Comparison of ENCODE assay signal across 14 cellular contexts in the genomic region with DNA sequence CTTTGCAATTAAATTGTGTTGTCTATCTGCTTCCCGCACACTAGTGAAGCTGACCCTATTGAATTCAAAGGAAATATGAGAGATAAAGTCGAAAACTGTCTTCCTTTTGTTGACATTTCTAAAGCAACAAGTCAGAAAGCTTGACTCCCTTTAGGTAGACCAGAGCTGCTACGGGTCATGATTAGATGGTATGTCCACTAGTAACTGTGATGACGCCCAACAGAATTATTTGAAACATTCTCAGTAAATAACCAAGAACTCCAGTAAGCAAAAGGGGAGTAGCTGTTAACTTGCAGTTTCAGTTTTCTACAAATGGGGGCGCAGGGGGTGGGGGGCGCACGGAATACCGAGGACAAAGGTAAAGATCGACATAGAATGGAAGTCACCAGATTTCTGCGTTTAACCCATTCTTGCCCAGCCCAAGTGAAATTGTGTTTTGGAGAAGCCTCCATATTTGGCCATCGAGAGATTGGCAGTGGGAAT. TPM values are rescaled to one million over a fixed set of nuclear protein-coding genes. Genes with fewer than 3 reads are reported as not detected.
DNase-seq lines count a peak whose midpoint lies in the region; ATAC-seq, FAIRE-seq and TF ChIP-seq lines count a peak whose summit lies in the region.
"Had no signal": no experiment of that assay in that cellular context is flagged by ENCODE, and none has a peak within 500 bp of the region (broad histone marks: within the 10 kb centered on the region; RNA-seq: fewer than 3 reads in every experiment).

No MANE protein-coding gene starts in this region.

- in situ Hi-C loops in mammary epithelial cell (cut with MboI; ENCODE audit: low sequenced_read_pairs in 2 of 2): no loop called here

- peak overlapping the region; percentile 66 for H3K27ac Mint-ChIP-seq in MCF 10A (ENCODE audit: low read depth, unreplicated experiment)
- no peak overlapping the region for H3K27ac Mint-ChIP-seq in naive thymus-derived CD4-positive, alpha-beta T cell

- peak; percentile 43 for ATAC-seq in left lobe of liver
- ATAC-seq in naive thymus-derived CD4-positive, alpha-beta T cell: no peak

- no peak for TF ChIP-seq CTCF in MCF 10A (IDR thresholded peaks at IDR 0.05; ENCODE audit: unreplicated experiment)
- TF ChIP-seq CTCF in mammary epithelial cell (conservative IDR thresholded peaks at IDR 0.05 in 1 of 2, IDR thresholded peaks at IDR 0.05 in 1 of 2; ENCODE audit: extremely low read depth in 1 of 2, insufficient read depth in 1 of 2, low read depth in 1 of 2, low read length in 2 of 2): no peak
- peak; percentile 46 to 49 (median 46) for TF ChIP-seq CTCF in H1 (IDR thresholded peaks at IDR 0.05; ENCODE audit: control extremely low read depth in 1 of 3, insufficient read depth in 1 of 3, low read depth in 1 of 3, low read length in 3 of 3)
- no peak for TF ChIP-seq CTCF in tibial artery (IDR thresholded peaks at IDR 0.05)

- H2BK20ac ChIP-seq in H1 (ENCODE audit: low read length): no peak overlapping the region

- DNase-seq in MCF 10A (ENCODE audit: unreplicated experiment) (no peak), mammary epithelial cell (no peak), H1 (ENCODE audit: low read depth in 1 of 2, low spot score in 2 of 2) (peak; percentile 19 to 58), left lobe of liver (ENCODE audit: low spot score) (no peak), tibial artery (no peak), NCI-H345 (lab: John Stamatoyannopoulos, UW) (no peak), NCI-H1436 treated with DMSO at 0.1 percent for 48 hours (lab: John Stamatoyannopoulos, UW) (no peak)
- no peak for DNase-seq in naive thymus-derived CD4-positive, alpha-beta T cell
- DNase-seq: activated T-cell treated with anti-CD3 and anti-CD28 coated beads, Interleukin-2, amount 50 U/mL, for 1 hour; DMS 273 treated with DMSO at 0.1 percent for 48 hours; NCI-H2107; WERI-Rb-1 had no signal

- H3K4me3 ChIP-seq in mammary epithelial cell (replicated peaks in 1 of 3; ENCODE audit: insufficient read depth in 1 of 3, low read depth in 2 of 3, low read length in 3 of 3) (no peak overlapping the region), H1 (ENCODE audit: extremely low read depth in 1 of 4, insufficient read depth in 2 of 4, low read depth in 3 of 4, low read length in 4 of 4) (peak overlapping the region in 1 of 4 experiments; percentile 18; a peak in 1 of 8 replicates), tibial artery (peak overlapping the region in 1 of 2 donors; percentile 5)
- H3K4me3 ChIP-seq in naive thymus-derived CD4-positive, alpha-beta T cell (ENCODE audit: low read length): no peak overlapping the region

- intact Hi-C loops in MCF 10A (cut with micrococcal nuclease): no loop called here
- intact Hi-C loops in mammary epithelial cell (cut with micrococcal nuclease): no loop called here
- intact Hi-C loops in tibial artery (cut with DNase I; ENCODE audit: low total_unique reads): loop anchor here (10.0 kb wide), 1 partner anchor 47 kb away; no protein-coding TSS in a partner anchor
- intact Hi-C loops in naive thymus-derived CD4-positive, alpha-beta T cell (cut with micrococcal nuclease): no loop called here

- H3K79me1 ChIP-seq in H1 (ENCODE audit: low read depth, low read length): peaks cover 7% of the 10 kb centered on the region; the same call in 1 of the 2 replicates

- peak; percentile 31 to 50; a peak in 3 of 4 replicates for TF ChIP-seq RAD21 in H1 (IDR thresholded peaks at IDR 0.05 in 1 of 2, conservative IDR thresholded peaks at IDR 0.05 in 1 of 2; ENCODE audit: low read depth in 2 of 2, low read length in 2 of 2)

- H2BK12ac ChIP-seq in H1 (ENCODE audit: low read depth, low read length): no peak overlapping the region

- H3K4me1 ChIP-seq in mammary epithelial cell (ENCODE audit: insufficient read depth, low read length) (peaks cover 15% of the 10 kb centered on the region), H1 (replicated peaks in 1 of 4; ENCODE audit: control insufficient read depth in 3 of 4, insufficient read depth in 4 of 4, low read length in 3 of 4) (peaks cover 4 to 19% (median 10%) of the 10 kb centered on the region in 4 experiments; a peak in 6 of 7 replicates), tibial artery (peaks cover 0 to 100% (median 86%) of the 10 kb centered on the region in 4 donors)
- no peaks in the 10 kb centered on the region for H3K4me1 ChIP-seq in naive thymus-derived CD4-positive, alpha-beta T cell (ENCODE audit: control insufficient read depth in 2 of 2, insufficient read depth in 2 of 2, low read length in 2 of 2)

- no peak overlapping the region for H4K8ac ChIP-seq in H1 (ENCODE audit: extremely low read depth, insufficient read depth, low read length)

- WGBS in mammary epithelial cell (ENCODE audit: low coverage, missing lambda C conversion rate): 96% methylated on average over 6 of the region's 11 CpGs
- 49% methylated on average over 11 of the region's 11 CpGs; no CpG with 5 or more reads in 1 of the 2 experiments for WGBS in H1 (ENCODE audit: extremely low coverage in 1 of 2, insufficient coverage in 1 of 2, insufficient read length in 1 of 2, insufficient replicate concordance in 2 of 2, low coverage in 1 of 2, low lambda C conversion rate in 2 of 2, missing lambda C conversion rate in 1 of 2), 2 experiments

- H3K23ac ChIP-seq in H1 (ENCODE audit: insufficient read length): no peak overlapping the region

- no peak overlapping the region for H3K18ac ChIP-seq in H1 (ENCODE audit: extremely low read depth, low read length)

- no peaks in the 10 kb centered on the region for H3K27me3 Mint-ChIP-seq in MCF 10A (ENCODE audit: insufficient read depth, unreplicated experiment)
- peaks cover 0 to 5% (median 1%) of the 10 kb centered on the region in 5 donors for H3K27me3 Mint-ChIP-seq in naive thymus-derived CD4-positive, alpha-beta T cell

- no peak overlapping the region for H3K14ac ChIP-seq in H1 (ENCODE audit: insufficient read length)

- CTCF ChIA-PET in MCF 10A (lab: Yijun Ruan, JAX) (interaction anchor here (0.6 to 1.3 kb wide), 4 partner anchors 10 to 92 kb away, joined by 3 to 13 read pairs (median 3); no protein-coding TSS in a partner anchor), mammary epithelial cell (lab: Charles Lee; ENCODE audit: low non-redundant PET) (no interaction called here), H1 (lab: Charles Lee; ENCODE audit: partially characterized antibody) (interaction anchor here (0.7 to 1.8 kb wide), 19 partner anchors 8 to 78 kb away, joined by 3 to 11 read pairs (median 4); no protein-coding TSS in a partner anchor)
- CTCF ChIA-PET in naive thymus-derived CD4-positive, alpha-beta T cell (lab: Charles Lee): no interaction called here

- no peak overlapping the region for H2BK15ac ChIP-seq in H1 (ENCODE audit: low read length)

- dilution Hi-C loops in mammary epithelial cell (cut with HindIII; ENCODE audit: low sequenced_read_pairs): no loop called here

- no peak overlapping the region for H3K4me3 Mint-ChIP-seq in MCF 10A (ENCODE audit: unreplicated experiment)
- no peak overlapping the region for H3K4me3 Mint-ChIP-seq in naive thymus-derived CD4-positive, alpha-beta T cell

- no peaks in the 10 kb centered on the region for H4K20me1 ChIP-seq in mammary epithelial cell (ENCODE audit: insufficient read depth, low read length)
- H4K20me1 ChIP-seq in H1 (replicated peaks in 1 of 2; ENCODE audit: control insufficient read depth in 1 of 2, insufficient read depth in 2 of 2, low read length in 2 of 2): no peaks in the 10 kb centered on the region

- H3K27ac ChIP-seq in mammary epithelial cell (ENCODE audit: insufficient read depth, low read depth, low read length) (no peak overlapping the region), H1 (ENCODE audit: low read depth, low read length) (no peak overlapping the region), tibial artery (peak overlapping the region; percentile 64 to 74)
- no peak overlapping the region for H3K27ac ChIP-seq in naive thymus-derived CD4-positive, alpha-beta T cell (ENCODE audit: low read depth, low read length)
- H3K27ac ChIP-seq: 22Rv1, neutrophil, WERI-Rb-1 had no signal

- no TSS peak for BruUV-seq in MCF 10A (replicated peaks; lab: Mats Ljungman, UMichigan)
- BruUV-seq in mammary epithelial cell (replicated peaks; lab: Mats Ljungman, UMichigan): no TSS peak

- H3K9me3 Mint-ChIP-seq in MCF 10A (ENCODE audit: unreplicated experiment): no peaks in the 10 kb centered on the region
- no peaks in the 10 kb centered on the region for H3K9me3 Mint-ChIP-seq in naive thymus-derived CD4-positive, alpha-beta T cell

- no peaks in the 10 kb centered on the region for H3K36me3 ChIP-seq in mammary epithelial cell (ENCODE audit: insufficient read depth, low read length)
- no peaks in the 10 kb centered on the region for H3K36me3 ChIP-seq in H1 (ENCODE audit: control insufficient read depth in 2 of 4, insufficient read depth in 4 of 4, low read length in 3 of 4)
- H3K36me3 ChIP-seq in tibial artery: no peaks in the 10 kb centered on the region
- no peaks in the 10 kb centered on the region for H3K36me3 ChIP-seq in naive thymus-derived CD4-positive, alpha-beta T cell (ENCODE audit: control insufficient read depth in 2 of 3, insufficient read depth in 3 of 3, low read length in 3 of 3)
- H3K36me3 ChIP-seq: neutrophil, WERI-Rb-1 had no signal

- H3K9me3 ChIP-seq in mammary epithelial cell (replicated peaks; ENCODE audit: insufficient read depth, low read length): no peaks in the 10 kb centered on the region
- H3K9me3 ChIP-seq in H1 (ENCODE audit: insufficient read depth in 2 of 2, low read depth in 1 of 2, low read length in 1 of 2): no peaks in the 10 kb centered on the region
- no peaks in the 10 kb centered on the region for H3K9me3 ChIP-seq in tibial artery
- no peaks in the 10 kb centered on the region for H3K9me3 ChIP-seq in naive thymus-derived CD4-positive, alpha-beta T cell (ENCODE audit: control insufficient read depth in 2 of 3, low read length in 3 of 3)
- H3K9me3 ChIP-seq: neutrophil had no signal

- H2AK5ac ChIP-seq in H1 (ENCODE audit: low read depth, low read length): no peak overlapping the region

- H3K4me2 ChIP-seq in mammary epithelial cell (ENCODE audit: insufficient read depth, low read depth, low read length) (no peak overlapping the region), H1 (ENCODE audit: insufficient read depth in 1 of 2, low read depth in 2 of 2, low read length in 2 of 2) (peak overlapping the region; percentile 41 to 61)

- FAIRE-seq in H1 (lab: Jason Lieb, UNC): peak; percentile 55

- no peak overlapping the region for H2BK120ac ChIP-seq in H1 (replicated peaks; ENCODE audit: low read depth, low read length)

- peaks cover 44% of the 10 kb centered on the region for H3K36me3 Mint-ChIP-seq in MCF 10A (ENCODE audit: insufficient read depth, unreplicated experiment)
- H3K36me3 Mint-ChIP-seq in naive thymus-derived CD4-positive, alpha-beta T cell: no peaks in the 10 kb centered on the region

- no peak overlapping the region for H4K91ac ChIP-seq in H1 (replicated peaks; ENCODE audit: insufficient read length, low read length)

- H4K5ac ChIP-seq in H1 (ENCODE audit: insufficient read length, low read depth, low read length): no peak overlapping the region

- POLR2A ChIA-PET in MCF 10A (lab: Yijun Ruan, JAX): interaction anchor here (0.6 to 1.1 kb wide), 5 partner anchors 13 to 383 kb away, joined by 3 to 8 read pairs (median 3); no protein-coding TSS in a partner anchor
- POLR2A ChIA-PET in H1 (lab: Charles Lee; ENCODE audit: partially characterized antibody): interaction anchor here (0.9 to 1.2 kb wide), 4 partner anchors 9 to 45 kb away, joined by 4 read pairs; no protein-coding TSS in a partner anchor
- POLR2A ChIA-PET in naive thymus-derived CD4-positive, alpha-beta T cell (lab: Charles Lee): no interaction called here

- H3K4me1 Mint-ChIP-seq in MCF 10A (ENCODE audit: insufficient read depth, unreplicated experiment): peaks cover 46% of the 10 kb centered on the region
- H3K4me1 Mint-ChIP-seq in naive thymus-derived CD4-positive, alpha-beta T cell: no peaks in the 10 kb centered on the region

- no peak overlapping the region for H3K4ac ChIP-seq in H1 (replicated peaks; ENCODE audit: insufficient read length, low read depth, low read length)

- no peak overlapping the region for H3K9ac ChIP-seq in mammary epithelial cell (ENCODE audit: insufficient read depth, low read length)
- no peak overlapping the region; a peak in 1 of 7 replicates for H3K9ac ChIP-seq in H1 (replicated peaks in 1 of 4; ENCODE audit: extremely low read depth in 1 of 4, low read depth in 3 of 4, low read length in 3 of 4)

- no peak overlapping the region for H2BK5ac ChIP-seq in H1 (ENCODE audit: low read depth, low read length)

- peaks cover 93% of the 10 kb centered on the region for H3K79me2 ChIP-seq in mammary epithelial cell (ENCODE audit: insufficient read depth, low read length)
- peaks cover 4 to 89% of the 10 kb centered on the region in 2 experiments; a peak in 3 of 4 replicates for H3K79me2 ChIP-seq in H1 (ENCODE audit: control insufficient read depth in 1 of 2, insufficient read depth in 2 of 2, low read length in 2 of 2)

- no peaks in the 10 kb centered on the region; the same call in 1 of the 2 replicates for H3K23me2 ChIP-seq in H1 (ENCODE audit: low read depth, low read length)

- H3K27me3 ChIP-seq in mammary epithelial cell (ENCODE audit: insufficient read depth, low read length): no peaks in the 10 kb centered on the region
- H3K27me3 ChIP-seq in H1 (replicated peaks in 1 of 4; ENCODE audit: control insufficient read depth in 3 of 4, extremely low read depth in 1 of 4, insufficient read depth in 3 of 4, low read length in 3 of 4): no peaks in the 10 kb centered on the region
- H3K27me3 ChIP-seq in tibial artery: no peaks in the 10 kb centered on the region
- no peaks in the 10 kb centered on the region for H3K27me3 ChIP-seq in naive thymus-derived CD4-positive, alpha-beta T cell (ENCODE audit: control insufficient read depth in 2 of 2, insufficient read depth in 2 of 2, low read length in 2 of 2)

- no peak overlapping the region for H2AFZ ChIP-seq in mammary epithelial cell (ENCODE audit: low read depth, low read length)
- H2AFZ ChIP-seq in H1 (ENCODE audit: low read length): no peak overlapping the region

- no peak for TF ChIP-seq EP300 in H1 (IDR thresholded peaks at IDR 0.05; ENCODE audit: borderline replicate concordance in 1 of 2, low read depth in 2 of 2, low read length in 2 of 2)

- no peak overlapping the region for H3K56ac ChIP-seq in H1 (replicated peaks; ENCODE audit: insufficient read length, low read depth, low read length)

- TF ChIP-seq POLR2A in H1 (IDR thresholded peaks at IDR 0.05; ENCODE audit: control extremely low read depth in 1 of 2, low read depth in 2 of 2, low read length in 2 of 2): no peak

RNA-seq across cellular contexts. Expression of gene CRIM1, which starts 56.4 kb away (rescaled TPM):
- total RNA-seq in MCF 10A (2022): 119 and 185 TPM in 2 replicates
- 100 to 1,000 TPM; 237 to 387 TPM for total RNA-seq in mammary epithelial cell
- 103 TPM for polyA plus RNA-seq in mammary epithelial cell
- polyA minus RNA-seq in mammary epithelial cell: 304 TPM
- 27.4 and 28.4 TPM in 2 replicates for total RNA-seq in H1 (2021; fragmentation: NEBNext Ultra II Directional; extraction: Animal tissue kit (Norgen Biotek cat#: 25700))
- 9.4 and 13.8 TPM in 2 replicates for polyA plus RNA-seq in H1 (2011; rRNA removed)
- 13.0 TPM for polyA plus RNA-seq in H1 (2011; cell fraction: cytosol; rRNA removed)
- 46.3 TPM for polyA plus RNA-seq in H1 (2011; cell fraction: nucleus; rRNA removed)
- polyA plus RNA-seq in H1 (2012, experiment 1 of 2): 9.4 to 16.8 TPM (median 12.1 TPM) in 4 replicates
- 1.1 TPM for polyA plus RNA-seq in H1 (2012, experiment 2 of 2)
- polyA plus RNA-seq in H1 (2013, experiment 1 of 2): 18.4 TPM
- polyA plus RNA-seq in H1 (2013, experiment 2 of 2): 18.2 TPM
- 73.3 and 108 TPM in 2 replicates for polyA minus RNA-seq in H1 (2011; rRNA and poly(A)+ RNA removed)
- 54.9 TPM for polyA minus RNA-seq in H1 (2011; cell fraction: cytosol; rRNA and poly(A)+ RNA removed)
- polyA minus RNA-seq in H1 (2011; cell fraction: nucleus; rRNA and poly(A)+ RNA removed): 133 TPM
- total RNA-seq in left lobe of liver: 7.1 TPM
- 1 to 10 TPM in 3 of 5 experiments, under 1 TPM in 2; 0.75 to 7.1 (median 1.2) TPM for total RNA-seq in naive thymus-derived CD4-positive, alpha-beta T cell
- under 1 TPM; 0.10 to 0.13 TPM for polyA plus RNA-seq in naive thymus-derived CD4-positive, alpha-beta T cell

Comparison
In these comparisons a context has a peak if more than half of its experiments do, and no peak if none do; other contexts are left out.
1. CTCF ChIA-PET loops: an anchor here in MCF 10A (0.6 to 1.3 kb wide) and H1 (0.7 to 1.8 kb wide); none called in mammary epithelial cell and naive thymus-derived CD4-positive, alpha-beta T cell.
2. DNase-seq: peak in H1 (2 of 2); none in MCF 10A (single experiment), mammary epithelial cell (single experiment), left lobe of liver (single experiment), tibial artery (0 of 2), naive thymus-derived CD4-positive, alpha-beta T cell (0 of 9), NCI-H345 (single experiment) and NCI-H1436 treated with DMSO at 0.1 percent for 48 hours (single experiment).
3. CTCF ChIP-seq: peak in H1 (3 of 3); none in MCF 10A (single experiment), mammary epithelial cell (0 of 2) and tibial artery (0 of 2).
4. H3K27ac ChIP-seq: peak in tibial artery (2 of 2); none in mammary epithelial cell (single experiment), H1 (single experiment) and naive thymus-derived CD4-positive, alpha-beta T cell (single experiment).